24 cellular contexts compared by ENCODE assay signal in genomic region chr17:34024303-34025178, GRCh38.
DNase-seq lines count a peak whose midpoint lies in the region; ATAC-seq, FAIRE-seq and TF ChIP-seq lines count a peak whose summit lies in the region.
"Had no signal": no experiment of that assay in that cellular context is flagged by ENCODE, and none has a peak within 500 bp of the region (broad histone marks: within the 10 kb centered on the region; RNA-seq: fewer than 3 reads in every experiment).

No MANE protein-coding gene starts in this region.

- BruUV-seq in K562 (replicated peaks; lab: Mats Ljungman, UMichigan): no TSS peak

- peak overlapping the region; percentile 22; the same call in 1 of the 2 replicates for H2AFZ ChIP-seq in K562 (ENCODE audit: low read depth, low read length)

- H3K4me2 ChIP-seq in K562 (ENCODE audit: insufficient read depth, low read length): no peak overlapping the region

- WGBS in K562 (ENCODE audit: insufficient coverage, low coverage, missing lambda C conversion rate): 0% methylated on average over 4 of the region's 4 CpGs
- 40 to 63% (median 59%) methylated on average over 4 of the region's 4 CpGs for WGBS in adrenal gland, 4 donors

- H3K36me3 ChIP-seq in NT2/D1 (ENCODE audit: insufficient read depth, insufficient read length, low read length) (no peaks in the 10 kb centered on the region), K562 (ENCODE audit: control insufficient read depth, insufficient read depth, low read length) (no peaks in the 10 kb centered on the region), adrenal gland (replicated peaks in 1 of 2) (no peaks in the 10 kb centered on the region)
- H3K36me3 ChIP-seq: right lobe of liver, upper lobe of right lung had no signal

- peak; percentile 74 for ATAC-seq in K562
- ATAC-seq in activated naive CD4-positive, alpha-beta T cell treated with anti-CD3 and anti-CD28 coated beads, Interleukin-2, amount 50 U/mL, for 72 hours: no peak
- ATAC-seq: left cardiac atrium, right lobe of liver, upper lobe of right lung had no signal

- POLR2A ChIA-PET in K562 (lab: Yijun Ruan, JAX): interaction anchor here (0.9 to 1.1 kb wide), 2 partner anchors 13 to 25 kb away, joined by 3 read pairs; no protein-coding TSS in a partner anchor

- FAIRE-seq in K562 (lab: Jason Lieb, UNC): no peak
- FAIRE-seq: TTC549 had no signal

- H3K9me3 Mint-ChIP-seq in activated naive CD4-positive, alpha-beta T cell treated with anti-CD3 and anti-CD28 coated beads, Interleukin-2, amount 50 U/mL, for 72 hours: peaks cover 0 to 4% of the 10 kb centered on the region in 2 donors
- H3K9me3 Mint-ChIP-seq: activated CD4-positive, alpha-beta memory T cell treated with anti-CD3 and anti-CD28 coated beads, Interleukin-2, amount 10 ng/mL, durations not matched to agents 7 days and 5 days; activated T-helper 2 cell treated with anti-CD3 and anti-CD28 coated beads, Interferon-gamma antibody, Interleukin-2, Interleukin-4, amounts not matched to agents 10 μg/mL and 5 μg/mL and 100 μg/mL, durations not matched to agents 14 hours and 24 hours and 36 hours; memory B cell had no signal

- intact Hi-C loops in K562 (cut with micrococcal nuclease): loop anchor here (10.0 kb wide), 1 partner anchor 250 kb away; no protein-coding TSS in a partner anchor
- intact Hi-C loops in adrenal gland (cut with DNase I): no loop called here

- TF ChIP-seq POLR2A in K562 (conservative IDR thresholded peaks at IDR 0.05) (no peak), adrenal gland (IDR thresholded peaks at IDR 0.05) (no peak)

- in situ Hi-C loops in K562 (cut with MboI): no loop called here

- H3K79me2 ChIP-seq in K562 (ENCODE audit: control insufficient read depth, insufficient read depth, low read length): no peaks in the 10 kb centered on the region

- DNase-seq in NT2/D1 (ENCODE audit: low read depth, low spot score) (peak; percentile 20), K562 (ENCODE audit: extremely low read depth in 1 of 4, low spot score in 3 of 4) (peak in 2 of 4 experiments; percentile 11 to 14), adrenal gland (no peak), glomerular visceral epithelial cell (ENCODE audit: extremely low spot score) (no peak), NCI-H2029 treated with DMSO at 0.1 percent for 48 hours (lab: John Stamatoyannopoulos, UW) (no peak)
- no peak for DNase-seq in activated naive CD4-positive, alpha-beta T cell treated with anti-CD3 and anti-CD28 coated beads, Interleukin-2, amount 50 U/mL, for 72 hours (ENCODE audit: low spot score in 2 of 2)
- DNase-seq: activated CD4-positive, alpha-beta memory T cell treated with anti-CD3 and anti-CD28 coated beads, Interleukin-2, amount 10 ng/mL, durations not matched to agents 7 days and 5 days; activated CD4-positive, alpha-beta T cell treated with anti-CD3 and anti-CD28 coated beads for 1 hour; Calu3; glutamatergic neuron; HFFc6; left cardiac atrium; NCI-H510A; right lobe of liver; stimulated activated CD4-positive, alpha-beta T cell treated with anti-CD3 and anti-CD28 coated beads, Interleukin-12 subunit alpha, Interleukin-12 subunit beta, amount 100 ng/mL, for 4 hours; stimulated activated CD4-positive, alpha-beta T cell treated with anti-CD3 and anti-CD28 coated beads, Interleukin-4, amount 100 ng/mL, for 1 hour; substantia nigra; upper lobe of right lung had no signal

- H3K9me1 ChIP-seq in K562 (ENCODE audit: control insufficient read depth, insufficient read depth, low read length): no peaks in the 10 kb centered on the region

- TF ChIP-seq CTCF in K562 (IDR thresholded peaks at IDR 0.05 in 2 of 3, conservative IDR thresholded peaks at IDR 0.05 in 1 of 3; ENCODE audit: insufficient read depth in 2 of 3, low read depth in 1 of 3, low read length in 3 of 3) (0 out of 6 replicates have a peak, but pooled peaks of 1 of the 3 experiments have one; percentile 15), adrenal gland (IDR thresholded peaks at IDR 0.05) (no peak)

- TF ChIP-seq EP300 in K562 (IDR thresholded peaks at IDR 0.05; ENCODE audit: low read length): no peak

- H3K27me3 ChIP-seq in NT2/D1 (ENCODE audit: insufficient read depth, insufficient read length): no peaks in the 10 kb centered on the region
- no peaks in the 10 kb centered on the region; a peak in 1 of 5 replicates for H3K27me3 ChIP-seq in K562 (ENCODE audit: control insufficient read depth in 2 of 2, insufficient read depth in 2 of 2, low read length in 2 of 2)
- peaks cover 2% of the 10 kb centered on the region for H3K27me3 ChIP-seq in layer of hippocampus (ENCODE audit: control insufficient read depth, insufficient read depth, low read length)
- H3K27me3 ChIP-seq in adrenal gland: peaks cover 4% of the 10 kb centered on the region
- H3K27me3 ChIP-seq: right lobe of liver had no signal

- H3K9ac ChIP-seq in NT2/D1 (ENCODE audit: insufficient read length, low read depth) (no peak overlapping the region), K562 (ENCODE audit: insufficient read depth in 1 of 2, low read depth in 2 of 2, low read length in 2 of 2) (no peak overlapping the region)

- H3K9me3 ChIP-seq in NT2/D1 (ENCODE audit: insufficient read depth, low read length) (no peaks in the 10 kb centered on the region), K562 (replicated peaks; ENCODE audit: control insufficient read depth, insufficient read depth, low read depth, low read length) (no peaks in the 10 kb centered on the region), adrenal gland (replicated peaks in 1 of 3) (no peaks in the 10 kb centered on the region)
- H3K9me3 ChIP-seq: right lobe of liver, upper lobe of right lung had no signal

- H3K4me3 ChIP-seq in NT2/D1 (ENCODE audit: insufficient read length, low read depth) (no peak overlapping the region), K562 (no peak overlapping the region), adrenal gland (no peak overlapping the region)
- H3K4me3 ChIP-seq: right lobe of liver, upper lobe of right lung had no signal

- CTCF ChIA-PET in K562 (lab: Yijun Ruan, JAX; ENCODE audit: low intra/inter-chr PET ratio): interaction anchor here (0.7 to 2.3 kb wide), 3 partner anchors 97 to 245 kb away, joined by 3 to 16 read pairs (median 3); no protein-coding TSS in a partner anchor

- H4K20me1 ChIP-seq in K562 (replicated peaks; ENCODE audit: control insufficient read depth, insufficient read depth, low read length): no peaks in the 10 kb centered on the region; the same call in 1 of the 2 replicates

- H3K27ac Mint-ChIP-seq in activated naive CD4-positive, alpha-beta T cell treated with anti-CD3 and anti-CD28 coated beads, Interleukin-2, amount 50 U/mL, for 72 hours: no peak overlapping the region
- H3K27ac Mint-ChIP-seq: activated CD4-positive, alpha-beta memory T cell treated with anti-CD3 and anti-CD28 coated beads, Interleukin-2, amount 10 ng/mL, durations not matched to agents 7 days and 5 days; activated naive CD8-positive, alpha-beta T cell; activated T-helper 2 cell treated with anti-CD3 and anti-CD28 coated beads, Interferon-gamma antibody, Interleukin-2, Interleukin-4, amounts not matched to agents 10 μg/mL and 5 μg/mL and 100 μg/mL, durations not matched to agents 14 hours and 24 hours and 36 hours; HFFc6; memory B cell had no signal

- H3K27ac ChIP-seq in K562 (ENCODE audit: extremely low read depth, low read depth, low read length): no peak overlapping the region
- peak overlapping the region; percentile 25 for H3K27ac ChIP-seq in layer of hippocampus (ENCODE audit: low read depth, low read length)
- no peak overlapping the region for H3K27ac ChIP-seq in adrenal gland
- H3K27ac ChIP-seq: right lobe of liver, RWPE1, upper lobe of right lung had no signal

- no peaks in the 10 kb centered on the region for H3K36me3 Mint-ChIP-seq in activated naive CD4-positive, alpha-beta T cell treated with anti-CD3 and anti-CD28 coated beads, Interleukin-2, amount 50 U/mL, for 72 hours
- H3K36me3 Mint-ChIP-seq: activated naive CD8-positive, alpha-beta T cell; memory B cell had no signal

- H3K4me1 ChIP-seq in NT2/D1 (ENCODE audit: insufficient read depth, insufficient read length) (no peaks in the 10 kb centered on the region), K562 (replicated peaks in 1 of 2; ENCODE audit: control insufficient read depth in 2 of 2, insufficient read depth in 2 of 2, low read length in 2 of 2) (peaks cover 0 to 6% of the 10 kb centered on the region in 2 experiments; a peak in 1 of 5 replicates), adrenal gland (replicated peaks in 1 of 2) (no peaks in the 10 kb centered on the region)
- H3K4me1 ChIP-seq: right lobe of liver, upper lobe of right lung had no signal

- TF ChIP-seq RAD21 in K562 (CRISPR knock-in tag; conservative IDR thresholded peaks at IDR 0.05 in 1 of 2, IDR thresholded peaks at IDR 0.05 in 1 of 2): no peak

TF ChIP-seq in K562, 482 proteins besides CTCF, POLR2A, EP300 and RAD21 (continues in another document):
- TF ChIP-seq ATF3 (IDR thresholded peaks at IDR 0.05) (0 out of 2 replicates have a peak, but pooled peaks have one; percentile 32), ATF3 (CRISPR knock-in tag; conservative IDR thresholded peaks at IDR 0.05) (no peak), STAT5A (IDR thresholded peaks at IDR 0.05; ENCODE audit: borderline replicate concordance, low read length) (no peak), JUND (IDR thresholded peaks at IDR 0.05; ENCODE audit: borderline replicate concordance, low read depth, low read length) (no peak), JUND (tag; IDR thresholded peaks at IDR 0.05; ENCODE audit: borderline replicate concordance, low read depth, low read length) (0 out of 3 replicates have a peak, but pooled peaks have one; percentile 28), FOSL1 (tag; conservative IDR thresholded peaks at IDR 0.05) (peak; percentile 79)
